8 cellular contexts compared by ENCODE assay signal in the genomic region with DNA sequence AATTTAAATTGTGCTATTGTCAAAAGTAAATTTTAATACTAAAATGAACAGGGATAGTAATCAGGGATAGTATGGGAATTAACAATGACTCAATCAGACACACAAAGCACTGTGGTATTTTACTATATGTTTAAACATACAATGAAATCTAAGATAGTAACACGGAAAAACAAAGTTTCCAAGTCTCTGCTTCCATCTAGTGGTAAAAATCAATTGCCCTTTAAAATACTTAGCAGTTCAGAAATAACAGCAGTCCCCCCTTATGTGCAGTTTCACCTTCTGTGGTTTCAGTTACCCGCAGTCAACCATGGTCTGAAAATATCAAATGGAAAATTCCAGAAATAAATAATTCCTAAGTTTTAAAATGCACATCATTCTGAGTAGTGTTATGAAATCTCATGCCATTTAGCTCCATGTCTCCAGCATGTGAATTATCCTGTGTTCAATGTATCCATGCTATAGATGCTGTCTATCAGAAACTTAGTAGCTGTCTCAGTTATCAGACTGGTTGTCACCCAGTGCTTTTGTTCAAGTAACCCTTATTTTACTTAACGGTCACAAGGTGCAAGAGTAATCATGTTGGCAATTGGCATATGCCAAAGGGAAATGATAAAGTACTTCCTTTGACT. TPM values are rescaled to one million over a fixed set of nuclear protein-coding genes. Genes with fewer than 3 reads are reported as not detected.
DNase-seq lines count a peak whose midpoint lies in the region; ATAC-seq and FAIRE-seq lines count a peak whose summit lies in the region.

No MANE protein-coding gene starts in this region.

- DNase-seq in activated T-cell treated with anti-CD3 and anti-CD28 coated beads, Interleukin-2, amount 50 U/mL, for 4 hours, result no peak
- DNase-seq in activated T-cell treated with anti-CD3 and anti-CD28 coated beads for 4 hours, result no peak
- peak; percentile 5 for DNase-seq in RPMI8226
- DNase-seq in fibroblast of peridontal ligament (ENCODE audit: extremely low read depth), result peak; percentile 51
- no peak for DNase-seq in frontal cortex (ENCODE audit: low spot score in 2 of 2)
- no peak for DNase-seq in SHP77 treated with DMSO at 0.1 percent for 48 hours (lab: John Stamatoyannopoulos, UW)

- no peak overlapping the region for H3K4me3 Mint-ChIP-seq in activated T-cell treated with anti-CD3 and anti-CD28 coated beads, Interleukin-2, amount 50 U/mL, for 4 hours

- H3K36me3 Mint-ChIP-seq in activated T-cell treated with anti-CD3 and anti-CD28 coated beads, Interleukin-2, amount 50 U/mL, for 4 hours (ENCODE audit: insufficient read depth), result peaks cover 4% of the 10 kb centered on the region

- no peak for FAIRE-seq in frontal cortex (lab: Jason Lieb, UNC)

- H3K4me1 Mint-ChIP-seq in activated T-cell treated with anti-CD3 and anti-CD28 coated beads, Interleukin-2, amount 50 U/mL, for 4 hours (ENCODE audit: low read depth), result peaks cover 21% of the 10 kb centered on the region

- no peaks in the 10 kb centered on the region for H3K27me3 Mint-ChIP-seq in activated T-cell treated with anti-CD3 and anti-CD28 coated beads, Interleukin-2, amount 50 U/mL, for 4 hours (ENCODE audit: low read depth)

- ATAC-seq in activated T-cell treated with anti-CD3 and anti-CD28 coated beads, Interleukin-2, amount 50 U/mL, for 4 hours, result peak; percentile 41 to 48
- peak; percentile 43 for ATAC-seq in HG03342 (IDR thresholded peaks at IDR 0.05; ENCODE audit: unreplicated experiment)
- ATAC-seq in GM18502 (IDR thresholded peaks at IDR 0.05; ENCODE audit: poor library complexity, unreplicated experiment), result no peak

- peaks cover 5% of the 10 kb centered on the region for H3K9me3 Mint-ChIP-seq in activated T-cell treated with anti-CD3 and anti-CD28 coated beads, Interleukin-2, amount 50 U/mL, for 4 hours

RNA-seq across cellular contexts. Expression of gene AHI1, which starts 58.5 kb away (rescaled TPM):
- 10 to 100 TPM; 25.3 to 35.5 (median 32.8) TPM for total RNA-seq in activated T-cell treated with anti-CD3 and anti-CD28 coated beads, Interleukin-2, amount 50 U/mL, for 4 hours
- 42.8 TPM for total RNA-seq in frontal cortex

Comparison
In these comparisons a context has a peak if more than half of its experiments do, and no peak if none do; other contexts are left out.
1. DNase-seq: peak in RPMI8226 (single experiment) and fibroblast of peridontal ligament (single experiment); none in activated T-cell treated with anti-CD3 and anti-CD28 coated beads, Interleukin-2, amount 50 U/mL, for 4 hours (single experiment), activated T-cell treated with anti-CD3 and anti-CD28 coated beads for 4 hours (single experiment), frontal cortex (0 of 2) and SHP77 treated with DMSO at 0.1 percent for 48 hours (single experiment).